2 cellular contexts compared by ENCODE assay signal in the genomic region with DNA sequence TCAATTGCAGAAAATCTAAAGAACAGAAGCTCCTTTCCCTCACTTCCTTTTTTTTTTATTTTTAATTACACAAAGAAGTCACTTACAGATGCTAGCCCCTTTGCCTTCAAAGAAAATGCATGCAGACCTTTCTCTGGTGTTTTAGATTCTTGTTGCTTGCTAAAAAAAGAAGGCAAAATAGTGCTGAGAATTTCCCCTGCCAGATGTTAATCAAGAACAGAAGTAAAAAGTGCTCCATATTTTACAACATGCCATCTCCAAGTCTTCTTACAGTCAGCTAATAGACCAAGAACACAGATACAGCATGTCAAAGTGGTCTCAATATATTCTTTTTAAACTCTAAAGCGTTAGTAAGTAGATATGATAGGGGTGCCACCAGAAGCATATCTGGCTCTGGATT.
TF ChIP-seq lines count a peak whose summit lies in the region.

No MANE protein-coding gene starts in this region.

TF ChIP-seq in SK-N-SH, 30 proteins besides CTCF, POLR2A, EP300 and RAD21 (continued from another document):
- no peak for TF ChIP-seq YY1 (IDR thresholded peaks at IDR 0.05; ENCODE audit: low read depth)
- TF ChIP-seq, protein P1, sequence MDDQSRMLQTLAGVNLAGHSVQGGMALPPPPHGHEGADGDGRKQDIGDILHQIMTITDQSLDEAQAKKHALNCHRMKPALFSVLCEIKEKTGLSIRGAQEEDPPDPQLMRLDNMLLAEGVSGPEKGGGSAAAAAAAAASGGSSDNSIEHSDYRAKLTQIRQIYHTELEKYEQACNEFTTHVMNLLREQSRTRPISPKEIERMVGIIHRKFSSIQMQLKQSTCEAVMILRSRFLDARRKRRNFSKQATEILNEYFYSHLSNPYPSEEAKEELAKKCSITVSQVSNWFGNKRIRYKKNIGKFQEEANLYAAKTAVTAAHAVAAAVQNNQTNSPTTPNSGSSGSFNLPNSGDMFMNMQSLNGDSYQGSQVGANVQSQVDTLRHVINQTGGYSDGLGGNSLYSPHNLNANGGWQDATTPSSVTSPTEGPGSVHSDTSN (IDR thresholded peaks at IDR 0.05) = no peak
- TF ChIP-seq FOSL2 (IDR thresholded peaks at IDR 0.05; ENCODE audit: borderline replicate concordance, low read depth) = no peak
- TF ChIP-seq SIN3A (IDR thresholded peaks at IDR 0.05; ENCODE audit: borderline replicate concordance, low read depth, low read length) = no peak
- TF ChIP-seq, protein P2, sequence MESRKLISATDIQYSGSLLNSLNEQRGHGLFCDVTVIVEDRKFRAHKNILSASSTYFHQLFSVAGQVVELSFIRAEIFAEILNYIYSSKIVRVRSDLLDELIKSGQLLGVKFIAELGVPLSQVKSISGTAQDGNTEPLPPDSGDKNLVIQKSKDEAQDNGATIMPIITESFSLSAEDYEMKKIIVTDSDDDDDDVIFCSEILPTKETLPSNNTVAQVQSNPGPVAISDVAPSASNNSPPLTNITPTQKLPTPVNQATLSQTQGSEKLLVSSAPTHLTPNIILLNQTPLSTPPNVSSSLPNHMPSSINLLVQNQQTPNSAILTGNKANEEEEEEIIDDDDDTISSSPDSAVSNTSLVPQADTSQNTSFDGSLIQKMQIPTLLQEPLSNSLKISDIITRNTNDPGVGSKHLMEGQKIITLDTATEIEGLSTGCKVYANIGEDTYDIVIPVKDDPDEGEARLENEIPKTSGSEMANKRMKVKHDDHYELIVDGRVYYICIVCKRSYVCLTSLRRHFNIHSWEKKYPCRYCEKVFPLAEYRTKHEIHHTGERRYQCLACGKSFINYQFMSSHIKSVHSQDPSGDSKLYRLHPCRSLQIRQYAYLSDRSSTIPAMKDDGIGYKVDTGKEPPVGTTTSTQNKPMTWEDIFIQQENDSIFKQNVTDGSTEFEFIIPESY (IDR thresholded peaks at IDR 0.05; ENCODE audit: borderline replicate concordance, low read depth) = no peak

TF ChIP-seq in SK-N-SH treated with all-trans-retinoic acid at 6 μM for 48 hours, 23 proteins besides CTCF, POLR2A, EP300 and RAD21 (continued from another document):
- TF ChIP-seq, protein P3, sequence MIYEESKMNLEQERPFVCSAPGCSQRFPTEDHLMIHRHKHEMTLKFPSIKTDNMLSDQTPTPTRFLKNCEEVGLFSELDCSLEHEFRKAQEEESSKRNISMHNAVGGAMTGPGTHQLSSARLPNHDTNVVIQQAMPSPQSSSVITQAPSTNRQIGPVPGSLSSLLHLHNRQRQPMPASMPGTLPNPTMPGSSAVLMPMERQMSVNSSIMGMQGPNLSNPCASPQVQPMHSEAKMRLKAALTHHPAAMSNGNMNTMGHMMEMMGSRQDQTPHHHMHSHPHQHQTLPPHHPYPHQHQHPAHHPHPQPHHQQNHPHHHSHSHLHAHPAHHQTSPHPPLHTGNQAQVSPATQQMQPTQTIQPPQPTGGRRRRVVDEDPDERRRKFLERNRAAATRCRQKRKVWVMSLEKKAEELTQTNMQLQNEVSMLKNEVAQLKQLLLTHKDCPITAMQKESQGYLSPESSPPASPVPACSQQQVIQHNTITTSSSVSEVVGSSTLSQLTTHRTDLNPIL (CRISPR knock-in tag; IDR thresholded peaks at IDR 0.05; ENCODE audit: low read depth) = no peak
- TF ChIP-seq GLIS3 (CRISPR knock-in tag; IDR thresholded peaks at IDR 0.05) = no peak
- TF ChIP-seq PPARA (CRISPR knock-in tag; IDR thresholded peaks at IDR 0.05; ENCODE audit: borderline replicate concordance) = no peak
- TF ChIP-seq TCF4 (CRISPR knock-in tag; IDR thresholded peaks at IDR 0.05; ENCODE audit: borderline replicate concordance) = no peak
- no peak for TF ChIP-seq SNAI2 (CRISPR knock-in tag; IDR thresholded peaks at IDR 0.05)
- TF ChIP-seq ZC3H10 (CRISPR knock-in tag; IDR thresholded peaks at IDR 0.05) = no peak
- TF ChIP-seq, protein P4, sequence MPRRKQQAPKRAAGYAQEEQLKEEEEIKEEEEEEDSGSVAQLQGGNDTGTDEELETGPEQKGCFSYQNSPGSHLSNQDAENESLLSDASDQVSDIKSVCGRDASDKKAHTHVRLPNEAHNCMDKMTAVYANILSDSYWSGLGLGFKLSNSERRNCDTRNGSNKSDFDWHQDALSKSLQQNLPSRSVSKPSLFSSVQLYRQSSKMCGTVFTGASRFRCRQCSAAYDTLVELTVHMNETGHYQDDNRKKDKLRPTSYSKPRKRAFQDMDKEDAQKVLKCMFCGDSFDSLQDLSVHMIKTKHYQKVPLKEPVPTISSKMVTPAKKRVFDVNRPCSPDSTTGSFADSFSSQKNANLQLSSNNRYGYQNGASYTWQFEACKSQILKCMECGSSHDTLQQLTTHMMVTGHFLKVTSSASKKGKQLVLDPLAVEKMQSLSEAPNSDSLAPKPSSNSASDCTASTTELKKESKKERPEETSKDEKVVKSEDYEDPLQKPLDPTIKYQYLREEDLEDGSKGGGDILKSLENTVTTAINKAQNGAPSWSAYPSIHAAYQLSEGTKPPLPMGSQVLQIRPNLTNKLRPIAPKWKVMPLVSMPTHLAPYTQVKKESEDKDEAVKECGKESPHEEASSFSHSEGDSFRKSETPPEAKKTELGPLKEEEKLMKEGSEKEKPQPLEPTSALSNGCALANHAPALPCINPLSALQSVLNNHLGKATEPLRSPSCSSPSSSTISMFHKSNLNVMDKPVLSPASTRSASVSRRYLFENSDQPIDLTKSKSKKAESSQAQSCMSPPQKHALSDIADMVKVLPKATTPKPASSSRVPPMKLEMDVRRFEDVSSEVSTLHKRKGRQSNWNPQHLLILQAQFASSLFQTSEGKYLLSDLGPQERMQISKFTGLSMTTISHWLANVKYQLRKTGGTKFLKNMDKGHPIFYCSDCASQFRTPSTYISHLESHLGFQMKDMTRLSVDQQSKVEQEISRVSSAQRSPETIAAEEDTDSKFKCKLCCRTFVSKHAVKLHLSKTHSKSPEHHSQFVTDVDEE (CRISPR knock-in tag; IDR thresholded peaks at IDR 0.05) = no peak
- TF ChIP-seq TOX (CRISPR knock-in tag; IDR thresholded peaks at IDR 0.05; ENCODE audit: borderline replicate concordance) = no peak
- TF ChIP-seq ZFP3 (CRISPR knock-in tag; IDR thresholded peaks at IDR 0.05) = no peak
- no peak for TF ChIP-seq ZNF565 (CRISPR knock-in tag; conservative IDR thresholded peaks at IDR 0.05; ENCODE audit: low read depth)
- TF ChIP-seq OSR1 (CRISPR knock-in tag; IDR thresholded peaks at IDR 0.05) = no peak
- no peak for TF ChIP-seq BACH2 (CRISPR knock-in tag; IDR thresholded peaks at IDR 0.05; ENCODE audit: borderline replicate concordance)
- no peak for TF ChIP-seq ZNF8 (CRISPR knock-in tag; IDR thresholded peaks at IDR 0.05)
